9 cellular contexts compared by ENCODE assay signal in genomic region chr11:132716037-132716436, GRCh38.
"Had no signal": no experiment of that assay in that cellular context is flagged by ENCODE, and none has a peak within 500 bp of the region (broad histone marks: within the 10 kb centered on the region; RNA-seq: fewer than 3 reads in every experiment).

No MANE protein-coding gene starts in this region.

- H3K9me3 ChIP-seq: HAP-1 had no signal

- H3K4me1 ChIP-seq: HAP-1 had no signal

- H3K27ac Mint-ChIP-seq: HFFc6 had no signal

- H3K4me3 ChIP-seq: GM23248, HAP-1, K562 had no signal

- H3K36me3 ChIP-seq: HAP-1 had no signal

- DNase-seq: GM23248, GOT3, H7, HFFc6, IMR-90 had no signal

- H3K4me3 Mint-ChIP-seq: HFFc6 had no signal

- H2AFZ ChIP-seq: GM23248 had no signal

- ATAC-seq: HCT116, K562 had no signal

- H3K9ac ChIP-seq: GM23248 had no signal

- H3K27ac ChIP-seq: GM23248, HL-60 had no signal

- FAIRE-seq: K562 had no signal
